18 cellular contexts compared by ENCODE assay signal in the genomic region with DNA sequence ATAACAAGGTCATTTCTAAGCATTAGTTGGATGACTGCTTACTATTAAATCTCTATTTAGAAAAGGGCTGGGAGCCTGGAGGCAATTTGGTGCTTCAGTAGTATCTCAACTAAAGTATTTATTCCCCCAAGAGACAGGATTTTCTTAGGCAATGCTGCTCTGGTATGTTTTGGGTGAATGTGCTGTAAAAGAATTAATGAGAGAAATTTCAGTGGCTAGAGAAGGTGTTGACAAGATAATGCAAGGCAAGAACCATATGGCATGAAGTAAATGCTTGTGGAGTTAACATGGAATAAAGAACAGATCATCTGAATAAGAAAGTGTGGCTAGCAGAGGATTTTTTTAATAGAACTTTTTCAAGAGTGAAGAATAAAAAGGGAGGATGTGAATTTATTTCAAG. TPM values are rescaled to one million over a fixed set of nuclear protein-coding genes. Genes with fewer than 3 reads are reported as not detected.
DNase-seq lines count a peak whose midpoint lies in the region; ATAC-seq and TF ChIP-seq lines count a peak whose summit lies in the region.
"Had no signal": no experiment of that assay in that cellular context is flagged by ENCODE, and none has a peak within 500 bp of the region (broad histone marks: within the 10 kb centered on the region; RNA-seq: fewer than 3 reads in every experiment).

No MANE protein-coding gene starts in this region.

- TF ChIP-seq CTCF in fibroblast of villous mesenchyme (IDR thresholded peaks at IDR 0.05; ENCODE audit: insufficient read depth, low read depth, low read length) = no peak

- no peaks in the 10 kb centered on the region for H3K9me3 Mint-ChIP-seq in activated T-cell treated with anti-CD3 and anti-CD28 coated beads, Interleukin-2, amount 50 U/mL, for 72 hours
- H3K9me3 Mint-ChIP-seq in stimulated activated memory B cell treated with anti-CD40 and anti-IgM and Interleukin-4, amounts not matched to agents 10 μg/mL and 1 μg/mL and 100 μg/mL, for 72 hours = no peaks in the 10 kb centered on the region
- no peaks in the 10 kb centered on the region for H3K9me3 Mint-ChIP-seq in stimulated activated naive B cell treated with anti-CD40 and anti-IgM and Interleukin-4, amounts not matched to agents 10 μg/mL and 1 μg/mL and 100 μg/mL, for 72 hours
- H3K9me3 Mint-ChIP-seq: CD8-positive, alpha-beta memory T cell had no signal

- peaks cover 36% of the 10 kb centered on the region for H3K4me1 Mint-ChIP-seq in activated T-cell treated with anti-CD3 and anti-CD28 coated beads, Interleukin-2, amount 50 U/mL, for 72 hours (ENCODE audit: low read depth)
- H3K4me1 Mint-ChIP-seq in stimulated activated memory B cell treated with anti-CD40 and anti-IgM and Interleukin-4, amounts not matched to agents 10 μg/mL and 1 μg/mL and 100 μg/mL, for 72 hours = peaks cover 68% of the 10 kb centered on the region
- peaks cover 31 to 55% of the 10 kb centered on the region in 2 donors for H3K4me1 Mint-ChIP-seq in stimulated activated naive B cell treated with anti-CD40 and anti-IgM and Interleukin-4, amounts not matched to agents 10 μg/mL and 1 μg/mL and 100 μg/mL, for 72 hours

- no peak for DNase-seq in activated T-cell treated with anti-CD3 and anti-CD28 coated beads, Interleukin-2, amount 50 U/mL, for 72 hours
- DNase-seq in activated T-cell treated with anti-CD3 and anti-CD28 coated beads for 4 hours = no peak
- peak; percentile 38 for DNase-seq in fibroblast of villous mesenchyme (ENCODE audit: low read depth)
- no peak for DNase-seq in stimulated activated naive B cell treated with anti-CD40 and anti-IgM and Interleukin-4, amounts not matched to agents 10 μg/mL and 1 μg/mL and 100 μg/mL, for 72 hours
- no peak for DNase-seq in MV-4-11 (lab: John Stamatoyannopoulos, UW)
- DNase-seq in pons (ENCODE audit: low spot score) = no peak
- DNase-seq: CD8-positive, alpha-beta memory T cell; COR-L47; DMS 273 treated with DMSO at 0.1 percent for 48 hours; DMS53; DND-41; EL; GM23248 had no signal

- H3K36me3 Mint-ChIP-seq in activated T-cell treated with anti-CD3 and anti-CD28 coated beads, Interleukin-2, amount 50 U/mL, for 72 hours (ENCODE audit: insufficient read depth in 2 of 2) = peaks cover 4 to 5% of the 10 kb centered on the region in 2 donors
- H3K36me3 Mint-ChIP-seq in stimulated activated memory B cell treated with anti-CD40 and anti-IgM and Interleukin-4, amounts not matched to agents 10 μg/mL and 1 μg/mL and 100 μg/mL, for 72 hours = peaks cover 8% of the 10 kb centered on the region
- peaks cover 4 to 6% of the 10 kb centered on the region in 2 donors for H3K36me3 Mint-ChIP-seq in stimulated activated naive B cell treated with anti-CD40 and anti-IgM and Interleukin-4, amounts not matched to agents 10 μg/mL and 1 μg/mL and 100 μg/mL, for 72 hours

- no peak overlapping the region for H3K4me3 ChIP-seq in fibroblast of villous mesenchyme (ENCODE audit: low read depth, low read length)
- H3K4me3 ChIP-seq: A549; BLaER1 treated with 17β-estradiol and CSF1 and Interleukin-3, amounts not matched to agents 10 nM and 100 nM; GM12878; GM23248; HAP-1 had no signal

- no peak for ATAC-seq in activated T-cell treated with anti-CD3 and anti-CD28 coated beads, Interleukin-2, amount 50 U/mL, for 72 hours (replicated peaks in 1 of 2)
- no peak for ATAC-seq in stimulated activated memory B cell treated with anti-CD40 and anti-IgM and Interleukin-4, amounts not matched to agents 10 μg/mL and 1 μg/mL and 100 μg/mL, for 72 hours
- no peak for ATAC-seq in stimulated activated naive B cell treated with anti-CD40 and anti-IgM and Interleukin-4, amounts not matched to agents 10 μg/mL and 1 μg/mL and 100 μg/mL, for 72 hours (replicated peaks)
- ATAC-seq: A549, GM12878 had no signal

- H3K27me3 Mint-ChIP-seq in activated T-cell treated with anti-CD3 and anti-CD28 coated beads, Interleukin-2, amount 50 U/mL, for 72 hours (ENCODE audit: low read depth) = no peaks in the 10 kb centered on the region
- no peaks in the 10 kb centered on the region for H3K27me3 Mint-ChIP-seq in stimulated activated memory B cell treated with anti-CD40 and anti-IgM and Interleukin-4, amounts not matched to agents 10 μg/mL and 1 μg/mL and 100 μg/mL, for 72 hours
- no peaks in the 10 kb centered on the region for H3K27me3 Mint-ChIP-seq in stimulated activated naive B cell treated with anti-CD40 and anti-IgM and Interleukin-4, amounts not matched to agents 10 μg/mL and 1 μg/mL and 100 μg/mL, for 72 hours

- no peak overlapping the region for H3K4me3 Mint-ChIP-seq in activated T-cell treated with anti-CD3 and anti-CD28 coated beads, Interleukin-2, amount 50 U/mL, for 72 hours
- no peak overlapping the region for H3K4me3 Mint-ChIP-seq in stimulated activated memory B cell treated with anti-CD40 and anti-IgM and Interleukin-4, amounts not matched to agents 10 μg/mL and 1 μg/mL and 100 μg/mL, for 72 hours
- no peak overlapping the region for H3K4me3 Mint-ChIP-seq in stimulated activated naive B cell treated with anti-CD40 and anti-IgM and Interleukin-4, amounts not matched to agents 10 μg/mL and 1 μg/mL and 100 μg/mL, for 72 hours

- H3K27ac Mint-ChIP-seq in activated T-cell treated with anti-CD3 and anti-CD28 coated beads, Interleukin-2, amount 50 U/mL, for 72 hours = peak overlapping the region; percentile 25
- peak overlapping the region; percentile 74 for H3K27ac Mint-ChIP-seq in stimulated activated memory B cell treated with anti-CD40 and anti-IgM and Interleukin-4, amounts not matched to agents 10 μg/mL and 1 μg/mL and 100 μg/mL, for 72 hours
- no peak overlapping the region for H3K27ac Mint-ChIP-seq in stimulated activated naive B cell treated with anti-CD40 and anti-IgM and Interleukin-4, amounts not matched to agents 10 μg/mL and 1 μg/mL and 100 μg/mL, for 72 hours
- H3K27ac Mint-ChIP-seq: CD8-positive, alpha-beta memory T cell had no signal

RNA-seq across cellular contexts. Expression of a gene that starts 3.9 kb away (rescaled TPM):
- total RNA-seq in activated T-cell treated with anti-CD3 and anti-CD28 coated beads, Interleukin-2, amount 50 U/mL, for 72 hours = 1 to 10 TPM; 2.2 to 2.8 TPM
- total RNA-seq in fibroblast of villous mesenchyme = 10.3 and 19.0 TPM in 2 replicates

RNA-seq across cellular contexts. Expression of a gene that starts 54.4 kb away (rescaled TPM):
- total RNA-seq in activated T-cell treated with anti-CD3 and anti-CD28 coated beads, Interleukin-2, amount 50 U/mL, for 72 hours = 10 to 100 TPM; 35.7 to 45.7 TPM
- 9.3 and 11.2 TPM in 2 replicates for total RNA-seq in fibroblast of villous mesenchyme
